In genomic region chr1:117564227-117565082, GRCh38 we compare ENCODE assay signal across 20 cellular contexts. TPM values are rescaled to one million over a fixed set of nuclear protein-coding genes. Genes with fewer than 3 reads are reported as not detected.
A peak's percentile ranks its signal among the peaks of the same experiment; 100 is the strongest.
DNase-seq lines count a peak whose midpoint lies in the region; ATAC-seq and TF ChIP-seq lines count a peak whose summit lies in the region.
"Had no signal": no experiment of that assay in that cellular context is flagged by ENCODE, and none has a peak within 500 bp of the region (broad histone marks: within the 10 kb centered on the region; RNA-seq: fewer than 3 reads in every experiment).

No MANE protein-coding gene starts in this region.

- no peak for ATAC-seq in left lobe of liver
- ATAC-seq: activated naive CD8-positive, alpha-beta T cell treated with anti-CD3 and anti-CD28 coated beads, Interleukin-2, amount 50 U/mL, for 24 hours; Right ventricle myocardium inferior had no signal

- intact Hi-C loops in activated naive CD4-positive, alpha-beta T cell treated with anti-CD3 and anti-CD28 coated beads for 36 hours (cut with micrococcal nuclease), result no loop called here

- no peak overlapping the region for H3K4me3 ChIP-seq in CD8-positive, alpha-beta memory T cell (ENCODE audit: low read length)
- H3K4me3 ChIP-seq: cardiac muscle cell, dorsolateral prefrontal cortex, left ventricle myocardium inferior had no signal

- TF ChIP-seq CTCF in C4-2B (conservative IDR thresholded peaks at IDR 0.05), result no peak

- H3K9me3 Mint-ChIP-seq in activated naive CD4-positive, alpha-beta T cell treated with anti-CD3 and anti-CD28 coated beads for 36 hours, result peaks cover under 1% of the 10 kb centered on the region
- peaks cover 0 to 4% (median 2%) of the 10 kb centered on the region in 5 donors for H3K9me3 Mint-ChIP-seq in CD8-positive, alpha-beta memory T cell
- H3K9me3 Mint-ChIP-seq: activated CD4-positive, alpha-beta T cell treated with anti-CD3 and anti-CD28 coated beads, Interleukin-2, amount 10 ng/mL, durations not matched to agents 24 days and 14 days had no signal

- no peaks in the 10 kb centered on the region for H3K4me1 Mint-ChIP-seq in activated naive CD4-positive, alpha-beta T cell treated with anti-CD3 and anti-CD28 coated beads for 36 hours (ENCODE audit: low read depth)
- H3K4me1 Mint-ChIP-seq in CD8-positive, alpha-beta memory T cell, result no peaks in the 10 kb centered on the region
- H3K4me1 Mint-ChIP-seq: activated naive CD8-positive, alpha-beta T cell treated with anti-CD3 and anti-CD28 coated beads, Interleukin-2, amount 50 U/mL, for 24 hours had no signal

- H3K36me3 Mint-ChIP-seq in activated naive CD4-positive, alpha-beta T cell treated with anti-CD3 and anti-CD28 coated beads for 36 hours (ENCODE audit: low read depth), result no peaks in the 10 kb centered on the region
- peaks cover 0 to 7% (median 3%) of the 10 kb centered on the region in 3 donors for H3K36me3 Mint-ChIP-seq in CD8-positive, alpha-beta memory T cell

- no peak overlapping the region for H3K27ac Mint-ChIP-seq in activated naive CD4-positive, alpha-beta T cell treated with anti-CD3 and anti-CD28 coated beads for 36 hours
- H3K27ac Mint-ChIP-seq in CD8-positive, alpha-beta memory T cell, result peak overlapping the region in 2 of 8 donors; percentile 17 to 69
- H3K27ac Mint-ChIP-seq: activated CD4-positive, alpha-beta T cell treated with anti-CD3 and anti-CD28 coated beads, Interleukin-2, amount 10 ng/mL, durations not matched to agents 24 days and 14 days; activated naive CD8-positive, alpha-beta T cell treated with anti-CD3 and anti-CD28 coated beads, Interleukin-2, amount 50 U/mL, for 24 hours had no signal

- in situ Hi-C loops in KBM-7 (cut with MboI; ENCODE audit: low pct_unique_long_range_greater_than_20kb, low sequenced_read_pairs), result no loop called here

- H3K9me3 ChIP-seq in CD8-positive, alpha-beta memory T cell (ENCODE audit: low read length), result no peaks in the 10 kb centered on the region
- H3K9me3 ChIP-seq: left ventricle myocardium inferior had no signal

- no peaks in the 10 kb centered on the region for H3K4me1 ChIP-seq in CD8-positive, alpha-beta memory T cell (ENCODE audit: insufficient read depth, low read length)
- H3K4me1 ChIP-seq: left ventricle myocardium inferior had no signal

- no peak overlapping the region for H3K4me3 Mint-ChIP-seq in activated naive CD4-positive, alpha-beta T cell treated with anti-CD3 and anti-CD28 coated beads for 36 hours
- H3K4me3 Mint-ChIP-seq in CD8-positive, alpha-beta memory T cell, result no peak overlapping the region
- H3K4me3 Mint-ChIP-seq: activated CD4-positive, alpha-beta T cell treated with anti-CD3 and anti-CD28 coated beads, Interleukin-2, amount 10 ng/mL, durations not matched to agents 24 days and 14 days; activated naive CD8-positive, alpha-beta T cell treated with anti-CD3 and anti-CD28 coated beads, Interleukin-2, amount 50 U/mL, for 24 hours had no signal

- DNase-seq in KBM-7 (peak; percentile 67), SKM-1 treated with dmso at 0.1 percent for 144 hours (lab: John Stamatoyannopoulos, UW; ENCODE audit: unreplicated experiment) (peak; percentile 89), left lobe of liver (ENCODE audit: low spot score) (peak; percentile 15), NCI-H1694 (lab: John Stamatoyannopoulos, UW) (no peak), substantia nigra (lab: John Stamatoyannopoulos, UW) (no peak)
- no peak for DNase-seq in activated naive CD4-positive, alpha-beta T cell treated with anti-CD3 and anti-CD28 coated beads for 36 hours
- no peak for DNase-seq in CD8-positive, alpha-beta memory T cell
- DNase-seq: activated CD4-positive, alpha-beta T cell treated with anti-CD3 and anti-CD28 coated beads, Interleukin-2, amount 10 ng/mL, durations not matched to agents 24 days and 14 days; activated naive CD8-positive, alpha-beta T cell treated with anti-CD3 and anti-CD28 coated beads, Interleukin-2, amount 50 U/mL, for 24 hours; COR-L47; GOT3; left ventricle myocardium inferior; MM.1S; NCI-H2029; stimulated activated CD4-positive, alpha-beta T cell treated with anti-CD3 and anti-CD28 coated beads, Interleukin-2, amount 100 ng/mL, for 48 hours had no signal

- no peaks in the 10 kb centered on the region for H3K27me3 Mint-ChIP-seq in activated naive CD4-positive, alpha-beta T cell treated with anti-CD3 and anti-CD28 coated beads for 36 hours (ENCODE audit: low read depth)
- H3K27me3 Mint-ChIP-seq in CD8-positive, alpha-beta memory T cell, result peaks cover 0 to 2% of the 10 kb centered on the region in 2 donors

- POLR2A ChIA-PET in CD8-positive, alpha-beta memory T cell (lab: Charles Lee), result no interaction called here

- no peaks in the 10 kb centered on the region for H3K27me3 ChIP-seq in CD8-positive, alpha-beta memory T cell (ENCODE audit: insufficient read depth, low read length, poor library complexity, severe bottlenecking)
- H3K27me3 ChIP-seq: cardiac muscle cell had no signal

- peak overlapping the region; percentile 74 for H3K27ac ChIP-seq in C4-2B
- no peak overlapping the region for H3K27ac ChIP-seq in substantia nigra (ENCODE audit: low read depth, low read length, poor library complexity, severe bottlenecking)
- no peak overlapping the region for H3K27ac ChIP-seq in CD8-positive, alpha-beta memory T cell (ENCODE audit: low read depth, low read length)
- H3K27ac ChIP-seq: cardiac muscle cell, dorsolateral prefrontal cortex, left ventricle myocardium inferior had no signal

- no peaks in the 10 kb centered on the region for H3K36me3 ChIP-seq in CD8-positive, alpha-beta memory T cell (ENCODE audit: insufficient read depth, low read length)
- H3K36me3 ChIP-seq: cardiac muscle cell, left ventricle myocardium inferior had no signal

- CTCF ChIA-PET in activated naive CD4-positive, alpha-beta T cell treated with anti-CD3 and anti-CD28 coated beads for 36 hours (lab: Charles Lee), result interaction anchor here (0.9 to 1.3 kb wide), 2 partner anchors 18 to 194 kb away, joined by 3 read pairs; no protein-coding TSS in a partner anchor
- CTCF ChIA-PET in CD8-positive, alpha-beta memory T cell (lab: Charles Lee), result interaction anchor here (1.8 kb wide), 1 partner anchor 194 kb away, joined by 5 read pairs; no protein-coding TSS in a partner anchor

RNA-seq across cellular contexts. Expression of gene TENT5C, which starts 41.4 kb away (rescaled TPM):
- 2.4 TPM for total RNA-seq in left lobe of liver
- 10 to 100 TPM; 10.7 to 11.2 TPM for total RNA-seq in activated naive CD4-positive, alpha-beta T cell treated with anti-CD3 and anti-CD28 coated beads for 36 hours
- total RNA-seq in CD8-positive, alpha-beta memory T cell, result 1 to 10 TPM; 3.7 to 4.1 TPM
- polyA plus RNA-seq in CD8-positive, alpha-beta memory T cell, result 12.6 TPM
- total RNA-seq: epithelial cell of proximal tubule had no signal

Comparison
In these comparisons a context has a peak if more than half of its experiments do, and no peak if none do; other contexts are left out.
1. DNase-seq: peak in KBM-7 (single experiment), SKM-1 treated with dmso at 0.1 percent for 144 hours (single experiment) and left lobe of liver (single experiment); none in NCI-H1694 (single experiment), substantia nigra (0 of 49), activated naive CD4-positive, alpha-beta T cell treated with anti-CD3 and anti-CD28 coated beads for 36 hours (single experiment) and CD8-positive, alpha-beta memory T cell (0 of 5).